8 cellular contexts compared by ENCODE assay signal in genomic region chr3:104102386-104102785, GRCh38.
DNase-seq lines count a peak whose midpoint lies in the region; ATAC-seq and TF ChIP-seq lines count a peak whose summit lies in the region.

No MANE protein-coding gene starts in this region.

- H3K4me3 ChIP-seq in AG10803 (ENCODE audit: low read length) = no peak overlapping the region

- TF ChIP-seq POLR2A in GM18505 (IDR thresholded peaks at IDR 0.05; ENCODE audit: borderline replicate concordance, extremely low read depth, insufficient read depth, insufficient read length) = no peak

- DNase-seq in AG10803 (ENCODE audit: low read depth) (peak; percentile 68), NAMALWA (ENCODE audit: low spot score) (peak; percentile 78), UCSD-AML1 (lab: John Stamatoyannopoulos, UW; ENCODE audit: unreplicated experiment) (peak; percentile 13), iris pigment epithelial cell (ENCODE audit: low read depth) (peak; percentile 68), NCI-H128 (lab: John Stamatoyannopoulos, UW; ENCODE audit: unreplicated experiment) (no peak), left ventricle myocardium superior (no peak)

- ATAC-seq in GM18505 (IDR thresholded peaks at IDR 0.05; ENCODE audit: unreplicated experiment) (peak; percentile 93), HG02763 (IDR thresholded peaks at IDR 0.05; ENCODE audit: unreplicated experiment) (peak; percentile 98), left ventricle myocardium superior (no peak)

- intact Hi-C loops in left ventricle myocardium superior (cut with micrococcal nuclease) = no loop called here

- TF ChIP-seq CTCF in AG10803 (conservative IDR thresholded peaks at IDR 0.05; ENCODE audit: low read length) = peak; percentile 76

Comparison
In these comparisons a context has a peak if more than half of its experiments do, and no peak if none do; other contexts are left out.
1. DNase-seq: peak in AG10803 (single experiment), NAMALWA (single experiment), UCSD-AML1 (single experiment) and iris pigment epithelial cell (single experiment); none in NCI-H128 (single experiment) and left ventricle myocardium superior (single experiment).